Comparison of ENCODE assay signal across 12 cellular contexts in the genomic region with DNA sequence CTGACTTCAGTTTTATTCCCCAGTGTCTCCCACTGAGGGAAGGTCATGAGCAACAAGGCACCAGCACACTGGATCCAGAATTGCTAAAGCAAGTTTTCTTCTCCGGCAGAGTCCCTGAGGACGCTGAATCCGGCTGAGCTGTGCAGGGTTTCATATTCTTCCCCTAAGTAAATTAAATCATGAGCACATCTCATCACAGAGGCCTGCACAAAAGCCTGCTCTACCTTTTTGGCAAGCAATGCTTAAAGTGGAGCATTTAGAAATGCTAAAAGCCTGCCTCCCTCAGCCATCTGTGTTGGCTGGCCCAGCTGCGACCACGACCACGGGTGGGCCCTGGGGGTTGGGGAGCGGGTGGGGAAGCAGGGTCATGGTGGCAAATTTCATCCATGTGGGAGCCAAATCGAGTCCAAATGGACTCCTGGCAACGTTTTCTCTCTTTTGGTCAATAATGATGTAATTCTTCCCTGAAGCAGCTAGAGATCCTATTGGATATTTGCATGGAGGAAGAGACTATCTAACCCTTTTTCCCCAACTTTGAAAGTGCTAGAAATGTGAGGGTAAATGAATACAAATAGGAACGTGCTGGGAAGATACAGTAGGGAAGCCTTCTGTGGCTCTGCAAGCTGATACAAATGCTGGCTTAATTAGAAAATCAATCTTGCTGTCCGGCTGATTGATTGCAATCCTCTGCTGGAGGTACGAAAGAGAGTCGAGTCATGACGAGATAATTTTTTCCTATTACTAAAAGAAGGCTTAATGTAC.
DNase-seq lines count a peak whose midpoint lies in the region; ATAC-seq and TF ChIP-seq lines count a peak whose summit lies in the region.
"Had no signal": no experiment of that assay in that cellular context is flagged by ENCODE, and none has a peak within 500 bp of the region (broad histone marks: within the 10 kb centered on the region; RNA-seq: fewer than 3 reads in every experiment).

No MANE protein-coding gene starts in this region.

- intact Hi-C loops in Right ventricle myocardium inferior (cut with DNase I) (loop anchor here (10.0 kb wide), 3 partner anchors 355 to 595 kb away; no protein-coding TSS in a partner anchor), cardiac septum (cut with DNase I) (loop anchor here (10.0 kb wide), 1 partner anchor 675 kb away; no protein-coding TSS in a partner anchor)

- H3K36me3 Mint-ChIP-seq in nephron progenitor cell (ENCODE audit: low read depth) = peaks cover 15% of the 10 kb centered on the region
- H3K36me3 Mint-ChIP-seq in stimulated activated naive B cell treated with anti-CD40 and anti-IgM and Interleukin-4, amounts not matched to agents 10 μg/mL and 1 μg/mL and 100 μg/mL, for 72 hours = peaks cover 0 to 5% of the 10 kb centered on the region in 2 donors

- H3K27ac Mint-ChIP-seq in nephron progenitor cell = peak overlapping the region; percentile 85
- no peak overlapping the region for H3K27ac Mint-ChIP-seq in stimulated activated naive B cell treated with anti-CD40 and anti-IgM and Interleukin-4, amounts not matched to agents 10 μg/mL and 1 μg/mL and 100 μg/mL, for 72 hours
- H3K27ac Mint-ChIP-seq: dendritic cell treated with granulocyte-macrophage colony-stimulating factor and Interleukin-4, amounts not matched to agents 40 ng/mL and 50 ng/mL, for 4 days; T-helper 2 cell treated with Interferon-gamma antibody and Interleukin-4, amounts not matched to agents 5 μg/mL and 100 μg/mL, for 36 hours had no signal

- H3K4me3 Mint-ChIP-seq in nephron progenitor cell = no peak overlapping the region
- no peak overlapping the region for H3K4me3 Mint-ChIP-seq in stimulated activated naive B cell treated with anti-CD40 and anti-IgM and Interleukin-4, amounts not matched to agents 10 μg/mL and 1 μg/mL and 100 μg/mL, for 72 hours
- H3K4me3 Mint-ChIP-seq: dendritic cell treated with granulocyte-macrophage colony-stimulating factor and Interleukin-4, amounts not matched to agents 40 ng/mL and 50 ng/mL, for 4 days; T-helper 2 cell treated with Interferon-gamma antibody and Interleukin-4, amounts not matched to agents 5 μg/mL and 100 μg/mL, for 36 hours had no signal

- H3K4me1 Mint-ChIP-seq in nephron progenitor cell = peaks cover 66% of the 10 kb centered on the region
- peaks cover 11 to 30% of the 10 kb centered on the region in 2 donors for H3K4me1 Mint-ChIP-seq in stimulated activated naive B cell treated with anti-CD40 and anti-IgM and Interleukin-4, amounts not matched to agents 10 μg/mL and 1 μg/mL and 100 μg/mL, for 72 hours

- no peak for TF ChIP-seq CTCF in nephron progenitor cell (IDR thresholded peaks at IDR 0.05)

- H3K27me3 Mint-ChIP-seq in nephron progenitor cell (ENCODE audit: low read depth, poor library complexity) = no peaks in the 10 kb centered on the region
- no peaks in the 10 kb centered on the region for H3K27me3 Mint-ChIP-seq in stimulated activated naive B cell treated with anti-CD40 and anti-IgM and Interleukin-4, amounts not matched to agents 10 μg/mL and 1 μg/mL and 100 μg/mL, for 72 hours
- H3K27me3 Mint-ChIP-seq: dendritic cell treated with granulocyte-macrophage colony-stimulating factor and Interleukin-4, amounts not matched to agents 40 ng/mL and 50 ng/mL, for 4 days had no signal

- H3K9me3 Mint-ChIP-seq in nephron progenitor cell = peaks cover 19% of the 10 kb centered on the region
- H3K9me3 Mint-ChIP-seq in stimulated activated naive B cell treated with anti-CD40 and anti-IgM and Interleukin-4, amounts not matched to agents 10 μg/mL and 1 μg/mL and 100 μg/mL, for 72 hours = peaks cover 0 to 3% of the 10 kb centered on the region in 2 donors
- H3K9me3 Mint-ChIP-seq: dendritic cell treated with granulocyte-macrophage colony-stimulating factor and Interleukin-4, amounts not matched to agents 40 ng/mL and 50 ng/mL, for 4 days; T-helper 2 cell treated with Interferon-gamma antibody and Interleukin-4, amounts not matched to agents 5 μg/mL and 100 μg/mL, for 36 hours had no signal

- DNase-seq in Right ventricle myocardium inferior (ENCODE audit: missing footprints) (peak; percentile 80), cardiac septum (ENCODE audit: low spot score) (no peak), cerebellar cortex (ENCODE audit: low spot score) (peak; percentile 49), nephron progenitor cell (no peak), T-helper 9 cell (no peak)
- no peak for DNase-seq in stimulated activated naive B cell treated with anti-CD40 and anti-IgM and Interleukin-4, amounts not matched to agents 10 μg/mL and 1 μg/mL and 100 μg/mL, for 72 hours
- DNase-seq: NCI-H187 treated with DMSO at 0.1 percent for 48 hours, posterior cingulate gyrus had no signal

- ATAC-seq in Right ventricle myocardium inferior = peak; percentile 95
- ATAC-seq in GM21390 (IDR thresholded peaks at IDR 0.05; ENCODE audit: unreplicated experiment) = no peak
- no peak for ATAC-seq in stimulated activated naive B cell treated with anti-CD40 and anti-IgM and Interleukin-4, amounts not matched to agents 10 μg/mL and 1 μg/mL and 100 μg/mL, for 72 hours (replicated peaks)
- ATAC-seq in HG03097 (IDR thresholded peaks at IDR 0.05; ENCODE audit: low FRiP score, unreplicated experiment) = no peak

Comparison
In these comparisons a context has a peak if more than half of its experiments do, and no peak if none do; other contexts are left out.
1. DNase-seq: peak in Right ventricle myocardium inferior (single experiment) and cerebellar cortex (single experiment); none in cardiac septum (single experiment), nephron progenitor cell (single experiment), stimulated activated naive B cell treated with anti-CD40 and anti-IgM and Interleukin-4, amounts not matched to agents 10 μg/mL and 1 μg/mL and 100 μg/mL, for 72 hours (single experiment) and T-helper 9 cell (single experiment).